10 cellular contexts compared by ENCODE assay signal in genomic region chr14:102929349-102930137, GRCh38. TPM values are rescaled to one million over a fixed set of nuclear protein-coding genes. Genes with fewer than 3 reads are reported as not detected.
DNase-seq lines count a peak whose midpoint lies in the region; ATAC-seq and TF ChIP-seq lines count a peak whose summit lies in the region.
"Had no signal": no experiment of that assay in that cellular context is flagged by ENCODE, and none has a peak within 500 bp of the region (broad histone marks: within the 10 kb centered on the region; RNA-seq: fewer than 3 reads in every experiment).

No MANE protein-coding gene starts in this region.

- H3K4me3 ChIP-seq in HUES48 (ENCODE audit: low read depth, low read length), result peak overlapping the region; percentile 76
- H3K4me3 ChIP-seq in choroid plexus epithelial cell (ENCODE audit: low read depth, low read length), result peak overlapping the region; percentile 48
- peak overlapping the region; percentile 57 for H3K4me3 ChIP-seq in lower lobe of right lung
- peak overlapping the region; percentile 58 for H3K4me3 ChIP-seq in smooth muscle cell
- H3K4me3 ChIP-seq: SJSA1 had no signal

- no peaks in the 10 kb centered on the region for H3K79me2 ChIP-seq in smooth muscle cell (ENCODE audit: low read depth)

- H3K27me3 ChIP-seq in HUES48 (ENCODE audit: control insufficient read depth, insufficient read depth, low read length) (peaks cover 72% of the 10 kb centered on the region), lower lobe of right lung (ENCODE audit: low read depth) (peaks cover 49% of the 10 kb centered on the region), smooth muscle cell (ENCODE audit: low read depth) (peaks cover 61% of the 10 kb centered on the region)

- no peak overlapping the region for H3K9ac ChIP-seq in HUES48 (ENCODE audit: low read depth, low read length)
- no peak overlapping the region for H3K9ac ChIP-seq in smooth muscle cell (ENCODE audit: low read depth)

- no peak overlapping the region for H2AFZ ChIP-seq in smooth muscle cell (ENCODE audit: low read depth)

- H3K27ac ChIP-seq in HUES48 (ENCODE audit: low read depth, low read length) (no peak overlapping the region), lower lobe of right lung (no peak overlapping the region), smooth muscle cell (ENCODE audit: low read depth) (no peak overlapping the region)
- H3K27ac ChIP-seq: SJSA1 had no signal

- DNase-seq in choroid plexus epithelial cell (ENCODE audit: low read depth) (no peak), lower lobe of right lung (peak; percentile 45), smooth muscle cell (lab: John Stamatoyannopoulos, UW; ENCODE audit: unreplicated experiment) (no peak), GM20000 (ENCODE audit: low spot score) (no peak), NCI-H446 treated with DMSO at 0.1 percent for 48 hours (lab: John Stamatoyannopoulos, UW) (no peak)
- DNase-seq in stimulated activated CD4-positive, alpha-beta T cell treated with anti-CD3 and anti-CD28 coated beads, Interleukin-12 subunit alpha, Interleukin-12 subunit beta, amount 100 ng/mL, for 4 hours, result no peak
- DNase-seq in stimulated activated naive CD4-positive, alpha-beta T cell treated with Interleukin-2 at 50 U/mL for 16 hours (lab: John Stamatoyannopoulos, UW), result no peak
- DNase-seq: NCI-H1694 had no signal

- H3K36me3 ChIP-seq in HUES48 (ENCODE audit: control insufficient read depth, insufficient read depth, low read length), result peaks cover 11% of the 10 kb centered on the region
- H3K36me3 ChIP-seq in lower lobe of right lung, result peaks cover 19% of the 10 kb centered on the region
- no peaks in the 10 kb centered on the region for H3K36me3 ChIP-seq in smooth muscle cell (ENCODE audit: low read depth)

- peaks cover 47% of the 10 kb centered on the region for H4K20me1 ChIP-seq in smooth muscle cell (ENCODE audit: low read depth)

- intact Hi-C loops in lower lobe of right lung (cut with DNase I), result no loop called here

- 6% methylated on average over 63 of the region's 77 CpGs for whole genome bisulfite sequencing in smooth muscle cell (ENCODE audit: low lambda C conversion rate)

- no peak for TF ChIP-seq CTCF in choroid plexus epithelial cell (conservative IDR thresholded peaks at IDR 0.05; ENCODE audit: low read depth, low read length)
- no peak for TF ChIP-seq CTCF in lower lobe of right lung (IDR thresholded peaks at IDR 0.05)
- TF ChIP-seq CTCF in smooth muscle cell (IDR thresholded peaks at IDR 0.05; ENCODE audit: borderline replicate concordance, insufficient read depth, poor library complexity, severe bottlenecking), result no peak
- TF ChIP-seq CTCF in GM20000 (IDR thresholded peaks at IDR 0.05; ENCODE audit: extremely low read depth, missing control alignments), result no peak

- peak overlapping the region; percentile 96 for H3K4me2 ChIP-seq in smooth muscle cell

- peaks cover 18% of the 10 kb centered on the region for H3K4me1 ChIP-seq in HUES48 (ENCODE audit: control insufficient read depth, insufficient read depth, low read length)
- peaks cover 28% of the 10 kb centered on the region for H3K4me1 ChIP-seq in lower lobe of right lung
- H3K4me1 ChIP-seq in smooth muscle cell (ENCODE audit: low read depth), result peaks cover 13% of the 10 kb centered on the region

- peaks cover 9% of the 10 kb centered on the region for H3F3A ChIP-seq in smooth muscle cell (ENCODE audit: low read depth)

- ATAC-seq in lower lobe of right lung, result peak in 1 of 2 donors; percentile 5

- H3K9me3 ChIP-seq in HUES48 (ENCODE audit: control insufficient read depth, insufficient read depth, low read length) (no peaks in the 10 kb centered on the region), lower lobe of right lung (no peaks in the 10 kb centered on the region), smooth muscle cell (replicated peaks; ENCODE audit: low read depth) (no peaks in the 10 kb centered on the region)
- H3K9me3 ChIP-seq: SJSA1 had no signal

RNA-seq across cellular contexts. Expression of gene AMN, which starts 7.1 kb away (rescaled TPM):
- total RNA-seq in lower lobe of right lung (13.7 TPM), smooth muscle cell (0.31 TPM in 1 of 2 replicates, not detected in the other)
- 0.65 and 1.2 TPM in 2 replicates for polyA plus RNA-seq in smooth muscle cell
- total RNA-seq: SJSA1 had no signal

Comparison
In these comparisons a context has a peak if more than half of its experiments do, and no peak if none do; other contexts are left out.
1. RNA of gene AMN, which starts 7.1 kb away (total RNA-seq): 13.7 TPM in lower lobe of right lung (single experiment); 0.31 TPM in smooth muscle cell; every median in the first group is over 10 times any median in the second.
2. Peak in every context shown above with its lines, with median percentiles within 50 percentile points of each other: H3K4me3 ChIP-seq.